Comparison of ENCODE assay signal across 12 cellular contexts in the genomic region with DNA sequence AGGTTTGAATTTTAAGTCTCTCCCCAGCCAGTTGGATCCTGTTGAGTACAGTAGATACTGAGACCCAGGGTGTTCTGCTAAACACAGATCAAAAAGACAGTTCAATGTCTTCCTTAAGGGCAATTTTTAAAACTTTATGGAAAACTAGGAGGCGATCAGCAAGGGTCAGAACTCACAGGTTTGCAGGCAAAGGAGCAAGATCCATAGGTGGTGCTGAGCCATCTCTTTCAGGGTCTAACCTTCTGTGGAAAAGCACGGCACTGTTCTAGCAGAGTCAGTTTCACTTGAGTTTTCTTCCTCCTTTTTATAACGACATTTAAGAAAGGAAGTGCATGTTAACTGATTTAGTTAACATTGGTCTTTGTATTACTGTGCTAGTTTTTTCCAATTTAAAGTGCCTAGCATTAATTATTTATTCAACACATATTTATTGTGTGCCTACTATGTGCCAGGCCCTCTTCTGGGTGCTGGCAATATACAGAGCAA. TPM values are rescaled to one million over a fixed set of nuclear protein-coding genes. Genes with fewer than 3 reads are reported as not detected.
DNase-seq lines count a peak whose midpoint lies in the region; ATAC-seq and TF ChIP-seq lines count a peak whose summit lies in the region.
"Had no signal": no experiment of that assay in that cellular context is flagged by ENCODE, and none has a peak within 500 bp of the region (broad histone marks: within the 10 kb centered on the region; RNA-seq: fewer than 3 reads in every experiment).

A gene with protein sequence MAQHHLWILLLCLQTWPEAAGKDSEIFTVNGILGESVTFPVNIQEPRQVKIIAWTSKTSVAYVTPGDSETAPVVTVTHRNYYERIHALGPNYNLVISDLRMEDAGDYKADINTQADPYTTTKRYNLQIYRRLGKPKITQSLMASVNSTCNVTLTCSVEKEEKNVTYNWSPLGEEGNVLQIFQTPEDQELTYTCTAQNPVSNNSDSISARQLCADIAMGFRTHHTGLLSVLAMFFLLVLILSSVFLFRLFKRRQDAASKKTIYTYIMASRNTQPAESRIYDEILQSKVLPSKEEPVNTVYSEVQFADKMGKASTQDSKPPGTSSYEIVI (minus strand): TSS at position 281 of the 486 bp plus-strand sequence. CDS start 59 bp downstream, at position 222.

- no peaks in the 10 kb centered on the region; the same call in 1 of the 2 replicates for H3K9me2 ChIP-seq in GM23338 (ENCODE audit: insufficient read depth)

- no peaks in the 10 kb centered on the region for H3F3A ChIP-seq in GM23338 (replicated peaks; ENCODE audit: low read depth)

- H3K9ac ChIP-seq in mucosa of rectum (ENCODE audit: low read depth in 1 of 2, low read length in 2 of 2) = peak within 1 kb of the TSS; percentile 48 to 63

- peaks cover 95% of the 10 kb centered on the region for H3K4me1 Mint-ChIP-seq in CD4-positive, alpha-beta T cell (ENCODE audit: low read depth)
- no peaks in the 10 kb centered on the region for H3K4me1 Mint-ChIP-seq in GM23338
- H3K4me1 Mint-ChIP-seq in activated CD4-positive, alpha-beta memory T cell treated with anti-CD3 and anti-CD28 coated beads, Interleukin-2, amount 10 ng/mL, durations not matched to agents 7 days and 5 days = peaks cover 61% of the 10 kb centered on the region

- peak within 1 kb of the TSS; percentile 61 for H3K27ac ChIP-seq in CD4-positive, alpha-beta T cell (ENCODE audit: low read depth, low read length)
- H3K27ac ChIP-seq in GM23338 (ENCODE audit: low read depth) (no peak within 1 kb of the TSS), mucosa of rectum (ENCODE audit: low read depth in 2 of 2, low read length in 2 of 2) (peak within 1 kb of the TSS; percentile 69)

- POLR2A ChIA-PET in CD4-positive, alpha-beta T cell (lab: Charles Lee) = interaction anchor here (0.8 to 9.0 kb wide), 4 partner anchors 15 to 151 kb away, joined by 4 to 189 read pairs (median 17); partner anchors contain the start of gene SLAMF6
- POLR2A ChIA-PET in activated CD4-positive, alpha-beta memory T cell treated with anti-CD3 and anti-CD28 coated beads, Interleukin-2, amount 10 ng/mL, durations not matched to agents 7 days and 5 days (lab: Charles Lee) = interaction anchor here (0.7 to 10.4 kb wide), 7 partner anchors 16 to 150 kb away, joined by 3 to 203 read pairs (median 5); partner anchors contain the start of gene SLAMF6

- H3K36me3 Mint-ChIP-seq in CD4-positive, alpha-beta T cell (ENCODE audit: low read depth) = peaks cover 18% of the 10 kb centered on the region
- no peaks in the 10 kb centered on the region for H3K36me3 Mint-ChIP-seq in GM23338 (ENCODE audit: low read depth)
- peaks cover 20% of the 10 kb centered on the region for H3K36me3 Mint-ChIP-seq in activated CD4-positive, alpha-beta memory T cell treated with anti-CD3 and anti-CD28 coated beads, Interleukin-2, amount 10 ng/mL, durations not matched to agents 7 days and 5 days (ENCODE audit: low read depth)

- no peaks in the 10 kb centered on the region for H3K27me3 Mint-ChIP-seq in CD4-positive, alpha-beta T cell
- H3K27me3 Mint-ChIP-seq in GM23338 (ENCODE audit: insufficient read depth, low read depth, poor library complexity) = no peaks in the 10 kb centered on the region
- H3K27me3 Mint-ChIP-seq in activated CD4-positive, alpha-beta memory T cell treated with anti-CD3 and anti-CD28 coated beads, Interleukin-2, amount 10 ng/mL, durations not matched to agents 7 days and 5 days = no peaks in the 10 kb centered on the region

- H3K36me3 ChIP-seq in GM23338 (ENCODE audit: insufficient read depth) (no peaks in the 10 kb centered on the region), mucosa of rectum (ENCODE audit: control insufficient read depth in 2 of 2, insufficient read depth in 2 of 2, low read length in 2 of 2) (no peaks in the 10 kb centered on the region)

- DNase-seq in CD4-positive, alpha-beta T cell = peak in 1 of 10 experiments; percentile 34
- DNase-seq in GM23338 (ENCODE audit: low spot score) (no peak), GM19240 (ENCODE audit: insufficient read length, low spot score) (no peak), NCI-H146 treated with DMSO at 0.1 percent for 48 hours (lab: John Stamatoyannopoulos, UW; ENCODE audit: unreplicated experiment) (no peak), HCEC 1CT (no peak)
- DNase-seq in activated CD4-positive, alpha-beta memory T cell treated with anti-CD3 and anti-CD28 coated beads, Interleukin-2, amount 10 ng/mL, durations not matched to agents 7 days and 5 days = no peak
- DNase-seq: SW 1271 had no signal

- H3K9me3 Mint-ChIP-seq in CD4-positive, alpha-beta T cell = peaks cover 3% of the 10 kb centered on the region
- H3K9me3 Mint-ChIP-seq in GM23338 = no peaks in the 10 kb centered on the region; the same call in 2 of the 3 replicates
- H3K9me3 Mint-ChIP-seq in activated CD4-positive, alpha-beta memory T cell treated with anti-CD3 and anti-CD28 coated beads, Interleukin-2, amount 10 ng/mL, durations not matched to agents 7 days and 5 days = peaks cover 5% of the 10 kb centered on the region

- TF ChIP-seq CTCF in CD4-positive, alpha-beta T cell (IDR thresholded peaks at IDR 0.05) = no peak
- no peak for TF ChIP-seq CTCF in GM23338 (conservative IDR thresholded peaks at IDR 0.05; ENCODE audit: low read depth in 2 of 2)

- intact Hi-C loops in CD4-positive, alpha-beta T cell (cut with DNase I, micrococcal nuclease) = loop anchor here in 1 of 2 experiments (2.0 to 5.0 kb wide), 2 partner anchors 38 to 57 kb away; partner anchors contain the start of gene SLAMF6

- H3K4me3 ChIP-seq in GM23338 = no peak within 1 kb of the TSS
- H3K4me3 ChIP-seq in mucosa of rectum (ENCODE audit: low read length in 2 of 2) = peak within 1 kb of the TSS; percentile 50 to 61

- H3K4me1 ChIP-seq in GM23338 (ENCODE audit: insufficient read depth) (no peaks in the 10 kb centered on the region), mucosa of rectum (ENCODE audit: control insufficient read depth in 2 of 2, insufficient read depth in 2 of 2, low read length in 2 of 2) (peaks cover 0 to 8% of the 10 kb centered on the region in 2 donors)

- CTCF ChIA-PET in CD4-positive, alpha-beta T cell (lab: Charles Lee) = interaction anchor here (1.4 to 2.0 kb wide), 3 partner anchors 19 to 38 kb away, joined by 3 to 9 read pairs (median 5); no protein-coding TSS in a partner anchor
- CTCF ChIA-PET in activated CD4-positive, alpha-beta memory T cell treated with anti-CD3 and anti-CD28 coated beads, Interleukin-2, amount 10 ng/mL, durations not matched to agents 7 days and 5 days (lab: Charles Lee) = interaction anchor here (1.2 to 1.8 kb wide), 4 partner anchors 15 to 151 kb away, joined by 3 to 9 read pairs (median 4); no protein-coding TSS in a partner anchor

- H3K4me2 ChIP-seq in GM23338 = no peak within 1 kb of the TSS

- peak; percentile 39 for ATAC-seq in CD4-positive, alpha-beta T cell (ENCODE audit: poor library complexity)
- ATAC-seq in GM23338 (no peak), HG02885 (IDR thresholded peaks at IDR 0.05; ENCODE audit: poor library complexity, unreplicated experiment) (no peak)

- H3K27me3 ChIP-seq in CD4-positive, alpha-beta T cell (ENCODE audit: control insufficient read depth, insufficient read depth, low read length) = no peaks in the 10 kb centered on the region
- H3K27me3 ChIP-seq in GM23338 (ENCODE audit: insufficient read depth) (no peaks in the 10 kb centered on the region), mucosa of rectum (ENCODE audit: control insufficient read depth in 2 of 2, insufficient read depth in 2 of 2, low read length in 2 of 2) (no peaks in the 10 kb centered on the region)

- H3K79me2 ChIP-seq in GM23338 (replicated peaks; ENCODE audit: insufficient read depth) = no peaks in the 10 kb centered on the region

- H3K4me3 Mint-ChIP-seq in CD4-positive, alpha-beta T cell = peak within 1 kb of the TSS; percentile 94
- H3K4me3 Mint-ChIP-seq in GM23338 = no peak within 1 kb of the TSS
- H3K4me3 Mint-ChIP-seq in activated CD4-positive, alpha-beta memory T cell treated with anti-CD3 and anti-CD28 coated beads, Interleukin-2, amount 10 ng/mL, durations not matched to agents 7 days and 5 days = peak within 1 kb of the TSS; percentile 81

- H3K9me3 ChIP-seq in CD4-positive, alpha-beta T cell (ENCODE audit: control insufficient read depth, low read length) = no peaks in the 10 kb centered on the region
- no peaks in the 10 kb centered on the region for H3K9me3 ChIP-seq in mucosa of rectum (ENCODE audit: control insufficient read depth in 2 of 2, low read length in 2 of 2)

- peak within 1 kb of the TSS; percentile 87 for H3K27ac Mint-ChIP-seq in CD4-positive, alpha-beta T cell
- H3K27ac Mint-ChIP-seq in GM23338 = no peak within 1 kb of the TSS
- peak within 1 kb of the TSS; percentile 88 for H3K27ac Mint-ChIP-seq in activated CD4-positive, alpha-beta memory T cell treated with anti-CD3 and anti-CD28 coated beads, Interleukin-2, amount 10 ng/mL, durations not matched to agents 7 days and 5 days

- no peaks in the 10 kb centered on the region for H4K20me1 ChIP-seq in GM23338 (replicated peaks; ENCODE audit: insufficient read depth)

- H2AFZ ChIP-seq in GM23338 = peak within 1 kb of the TSS; percentile 49; the same call in 1 of the 2 replicates

TF ChIP-seq in GM23338, 12 proteins besides CTCF, POLR2A, EP300 and RAD21 (continues in another document):
- TF ChIP-seq NANOG (IDR thresholded peaks at IDR 0.05; ENCODE audit: borderline replicate concordance) (no peak), CREB1 (CRISPR knock-in tag; IDR thresholded peaks at IDR 0.05; ENCODE audit: low read depth) (no peak), STAT1 (IDR thresholded peaks at IDR 0.05; ENCODE audit: unreplicated experiment) (no peak), JUNB (IDR thresholded peaks at IDR 0.05; ENCODE audit: unreplicated experiment) (no peak)

RNA-seq across cellular contexts. Expression of the gene that starts here (rescaled TPM):
- 10 to 100 TPM; 32.7 to 36.9 TPM for total RNA-seq in CD4-positive, alpha-beta T cell
- total RNA-seq in GM23338 (2014; rRNA removed; shearing (Covaris generic)) = under 0.01 TPM in 1 of 2 replicates, not detected in the other
- polyA plus RNA-seq in GM23338 (2016; fragmentation: Nextera tagmentation; extraction: Ambion mirVana) = not detected in 2 replicates
- total RNA-seq in activated CD4-positive, alpha-beta memory T cell treated with anti-CD3 and anti-CD28 coated beads, Interleukin-2, amount 10 ng/mL, durations not matched to agents 7 days and 5 days = 10 to 100 TPM; 21.6 to 23.3 TPM
- total RNA-seq: Daoy, H4, LHCN-M2 had no signal

Comparison
In these comparisons a context has a peak if more than half of its experiments do, and no peak if none do; other contexts are left out.
1. RNA of the gene that starts here (total RNA-seq): 32.7 to 36.9 TPM in CD4-positive, alpha-beta T cell and 21.6 to 23.3 TPM in activated CD4-positive, alpha-beta memory T cell treated with anti-CD3 and anti-CD28 coated beads, Interleukin-2, amount 10 ng/mL, durations not matched to agents 7 days and 5 days; under 0.01 TPM in GM23338; every median in the first group is over 10 times any median in the second.